ENCODE assay signal across 21 cellular contexts in genomic region chr2:127503491-127503890, GRCh38. TPM values are rescaled to one million over a fixed set of nuclear protein-coding genes. Genes with fewer than 3 reads are reported as not detected.
"Had no signal": no experiment of that assay in that cellular context is flagged by ENCODE, and none has a peak within 500 bp of the region (broad histone marks: within the 10 kb centered on the region; RNA-seq: fewer than 3 reads in every experiment).

No MANE protein-coding gene starts in this region.

- H3K9me3 ChIP-seq: adrenal gland, mucosa of descending colon, sigmoid colon, spleen, tibial nerve had no signal

- FAIRE-seq: bronchial epithelial cell, urothelium cell line had no signal

- H3K27ac ChIP-seq: adrenal gland, hepatocyte, parathyroid adenoma, sigmoid colon, spleen, tibial nerve had no signal

- H3K4me3 ChIP-seq: adrenal gland, hepatocyte, mucosa of descending colon, sigmoid colon, spleen, tibial nerve had no signal

- DNase-seq: activated CD4-positive, alpha-beta T cell treated with anti-CD3 and anti-CD28 coated beads, Interleukin-2, amount 10 ng/mL, durations not matched to agents 7 days and 5 days; activated naive CD4-positive, alpha-beta T cell; adrenal gland; effector CD8-positive, alpha-beta T cell; mesenchymal stem cell; mucosa of descending colon; naive B cell; sigmoid colon; spleen; stimulated activated CD4-positive, alpha-beta T cell treated with anti-CD3 and anti-CD28 coated beads, Interleukin-4, amount 100 ng/mL, for 4 hours; stimulated activated naive CD4-positive, alpha-beta T cell; substantia nigra; T-cell; T-helper 9 cell had no signal

- H3K27me3 ChIP-seq: adrenal gland, hepatocyte, sigmoid colon, spleen, tibial nerve had no signal

- H3K27ac Mint-ChIP-seq: activated CD4-positive, alpha-beta T cell treated with anti-CD3 and anti-CD28 coated beads, Interleukin-2, amount 10 ng/mL, durations not matched to agents 7 days and 5 days; dendritic cell treated with granulocyte-macrophage colony-stimulating factor and Interleukin-4, amounts not matched to agents 40 ng/mL and 50 ng/mL, for 4 days had no signal

- H3K9ac ChIP-seq: parathyroid adenoma had no signal

- H3K4me2 ChIP-seq: hepatocyte had no signal

- H3K27me3 Mint-ChIP-seq: activated CD4-positive, alpha-beta T cell treated with anti-CD3 and anti-CD28 coated beads, Interleukin-2, amount 10 ng/mL, durations not matched to agents 7 days and 5 days; dendritic cell treated with granulocyte-macrophage colony-stimulating factor and Interleukin-4, amounts not matched to agents 40 ng/mL and 50 ng/mL, for 4 days; naive B cell; T-cell had no signal

- H2AFZ ChIP-seq: hepatocyte, parathyroid adenoma had no signal

- H3K4me3 Mint-ChIP-seq: activated CD4-positive, alpha-beta T cell treated with anti-CD3 and anti-CD28 coated beads, Interleukin-2, amount 10 ng/mL, durations not matched to agents 7 days and 5 days; dendritic cell treated with granulocyte-macrophage colony-stimulating factor and Interleukin-4, amounts not matched to agents 40 ng/mL and 50 ng/mL, for 4 days; naive B cell; T-cell had no signal

- H3K4me1 ChIP-seq: parathyroid adenoma had no signal

- H3K9me3 Mint-ChIP-seq: activated CD4-positive, alpha-beta T cell treated with anti-CD3 and anti-CD28 coated beads, Interleukin-2, amount 10 ng/mL, durations not matched to agents 7 days and 5 days; dendritic cell treated with granulocyte-macrophage colony-stimulating factor and Interleukin-4, amounts not matched to agents 40 ng/mL and 50 ng/mL, for 4 days; naive B cell; T-cell had no signal

- ATAC-seq: mucosa of descending colon, SK-N-SH treated with all-trans-retinoic acid at 6 μM for 48 hours, T-cell had no signal

RNA-seq across cellular contexts. Expression of gene MYO7B, which starts 32.0 kb away (rescaled TPM):
- total RNA-seq: bronchial epithelial cell had no signal
